14 cellular contexts compared by ENCODE assay signal in genomic region chr2:217938038-217938437, GRCh38.
A peak's percentile ranks its signal among the peaks of the same experiment; 100 is the strongest.
DNase-seq lines count a peak whose midpoint lies in the region; ATAC-seq and TF ChIP-seq lines count a peak whose summit lies in the region.
"Had no signal": no experiment of that assay in that cellular context is flagged by ENCODE, and none has a peak within 500 bp of the region (broad histone marks: within the 10 kb centered on the region; RNA-seq: fewer than 3 reads in every experiment).

No MANE protein-coding gene starts in this region.

- TF ChIP-seq CTCF in RWPE2 (IDR thresholded peaks at IDR 0.05; ENCODE audit: poor library complexity, severe bottlenecking) (no peak), heart right ventricle (IDR thresholded peaks at IDR 0.05) (no peak), nephron (IDR thresholded peaks at IDR 0.05; ENCODE audit: unreplicated experiment in 3 of 3) (no peak)

- POLR2A ChIA-PET in naive thymus-derived CD4-positive, alpha-beta T cell (lab: Charles Lee), result no interaction called here

- intact Hi-C loops in heart right ventricle (cut with DNase I) (loop anchor here in 6 of 10 donors (2.0 to 10.0 kb wide), 3 partner anchors 35 to 53 kb away; no protein-coding TSS in a partner anchor), head of caudate nucleus (cut with DNase I) (no loop called here)
- intact Hi-C loops in naive thymus-derived CD4-positive, alpha-beta T cell (cut with micrococcal nuclease), result no loop called here

- CTCF ChIA-PET in naive thymus-derived CD4-positive, alpha-beta T cell (lab: Charles Lee), result interaction anchor here (0.5 to 0.6 kb wide), 2 partner anchors 20 to 164 kb away, joined by 3 read pairs; no protein-coding TSS in a partner anchor

- peak overlapping the region; percentile 96 for H3K27ac ChIP-seq in RWPE2 (ENCODE audit: poor library complexity, severe bottlenecking)
- H3K27ac ChIP-seq in heart right ventricle, result peak overlapping the region; percentile 84 to 99 (median 96)
- H3K27ac ChIP-seq in stomach smooth muscle (ENCODE audit: low read length), result peak overlapping the region; percentile 99
- H3K27ac ChIP-seq in naive thymus-derived CD4-positive, alpha-beta T cell (ENCODE audit: low read depth, low read length), result no peak overlapping the region
- no peak overlapping the region for H3K27ac ChIP-seq in SJCRH30

- peak overlapping the region; percentile 76 to 98 for H3K9ac ChIP-seq in stomach smooth muscle (ENCODE audit: low read length in 2 of 2)

- H3K27me3 ChIP-seq in RWPE2 (ENCODE audit: insufficient read depth, poor library complexity, severe bottlenecking) (no peaks in the 10 kb centered on the region), heart right ventricle (no peaks in the 10 kb centered on the region), stomach smooth muscle (ENCODE audit: control insufficient read depth in 1 of 2, insufficient read depth in 2 of 2, low read length in 2 of 2) (no peaks in the 10 kb centered on the region), SJCRH30 (no peaks in the 10 kb centered on the region)
- H3K27me3 ChIP-seq in naive thymus-derived CD4-positive, alpha-beta T cell (ENCODE audit: control insufficient read depth in 2 of 2, insufficient read depth in 2 of 2, low read length in 2 of 2), result no peaks in the 10 kb centered on the region
- H3K27me3 ChIP-seq: BE2C had no signal

- H3K4me1 ChIP-seq in RWPE2 (ENCODE audit: insufficient read depth, poor library complexity, severe bottlenecking) (peaks cover 31% of the 10 kb centered on the region), heart right ventricle (peaks cover 68 to 95% (median 92%) of the 10 kb centered on the region in 9 donors), stomach smooth muscle (ENCODE audit: control insufficient read depth, insufficient read depth, low read length) (peaks cover 97% of the 10 kb centered on the region), SJCRH30 (no peaks in the 10 kb centered on the region; the same call in 1 of the 2 replicates)
- H3K4me1 ChIP-seq in naive thymus-derived CD4-positive, alpha-beta T cell (ENCODE audit: control insufficient read depth in 2 of 2, insufficient read depth in 2 of 2, low read length in 2 of 2), result no peaks in the 10 kb centered on the region

- H3K4me1 Mint-ChIP-seq in nephron, result peaks cover 73% of the 10 kb centered on the region
- peaks cover 0 to 19% (median 0%) of the 10 kb centered on the region in 7 donors for H3K4me1 Mint-ChIP-seq in naive thymus-derived CD4-positive, alpha-beta T cell
- H3K4me1 Mint-ChIP-seq in activated T-cell treated with anti-CD3 and anti-CD28 coated beads, Interleukin-2, amount 50 U/mL, for 24 hours (ENCODE audit: low read depth), result no peaks in the 10 kb centered on the region
- H3K4me1 Mint-ChIP-seq: activated naive CD8-positive, alpha-beta T cell treated with anti-CD3 and anti-CD28 coated beads for 36 hours had no signal

- no peaks in the 10 kb centered on the region for H3K9me3 Mint-ChIP-seq in nephron
- H3K9me3 Mint-ChIP-seq in naive thymus-derived CD4-positive, alpha-beta T cell, result no peaks in the 10 kb centered on the region
- H3K9me3 Mint-ChIP-seq in activated T-cell treated with anti-CD3 and anti-CD28 coated beads, Interleukin-2, amount 50 U/mL, for 24 hours, result no peaks in the 10 kb centered on the region
- H3K9me3 Mint-ChIP-seq: activated naive CD8-positive, alpha-beta T cell treated with anti-CD3 and anti-CD28 coated beads for 36 hours had no signal

- no peaks in the 10 kb centered on the region for H3K9me3 ChIP-seq in RWPE2 (ENCODE audit: severe bottlenecking)
- H3K9me3 ChIP-seq in heart right ventricle, result no peaks in the 10 kb centered on the region
- H3K9me3 ChIP-seq in stomach smooth muscle (ENCODE audit: control insufficient read depth in 2 of 2, low read length in 2 of 2), result no peaks in the 10 kb centered on the region
- no peaks in the 10 kb centered on the region for H3K9me3 ChIP-seq in naive thymus-derived CD4-positive, alpha-beta T cell (ENCODE audit: control insufficient read depth in 2 of 3, low read length in 3 of 3)
- H3K9me3 ChIP-seq in SJCRH30 (replicated peaks), result no peaks in the 10 kb centered on the region
- H3K9me3 ChIP-seq: BE2C had no signal

- no peaks in the 10 kb centered on the region for H3K36me3 ChIP-seq in RWPE2 (ENCODE audit: low read depth)
- H3K36me3 ChIP-seq in heart right ventricle, result peaks cover 0 to 16% (median 0%) of the 10 kb centered on the region in 9 donors
- H3K36me3 ChIP-seq in stomach smooth muscle (ENCODE audit: control insufficient read depth in 2 of 2, insufficient read depth in 2 of 2, low read length in 2 of 2), result peaks cover 3 to 9% of the 10 kb centered on the region in 2 donors
- no peaks in the 10 kb centered on the region for H3K36me3 ChIP-seq in naive thymus-derived CD4-positive, alpha-beta T cell (ENCODE audit: control insufficient read depth in 2 of 3, insufficient read depth in 3 of 3, low read length in 3 of 3)
- H3K36me3 ChIP-seq in SJCRH30, result no peaks in the 10 kb centered on the region
- H3K36me3 ChIP-seq: BE2C had no signal

- DNase-seq in RWPE2 (ENCODE audit: low spot score) (no peak), heart right ventricle (peak in 1 of 2 donors; percentile 69), head of caudate nucleus (no peak), SJCRH30 (no peak)
- DNase-seq in naive thymus-derived CD4-positive, alpha-beta T cell, result no peak
- DNase-seq in activated T-cell treated with anti-CD3 and anti-CD28 coated beads, Interleukin-2, amount 50 U/mL, for 24 hours, result no peak
- DNase-seq: activated CD4-positive, CD25-positive, alpha-beta regulatory T cell; activated naive CD8-positive, alpha-beta T cell treated with anti-CD3 and anti-CD28 coated beads for 36 hours; BE2C; NCI-H2227 treated with DMSO at 0.1 percent for 48 hours; stimulated activated CD8-positive, alpha-beta memory T cell treated with anti-CD3 and anti-CD28 coated beads, Interleukin-4, amount 100 ng/mL, for 48 hours; T-helper 1 cell had no signal

- no peak overlapping the region for H3K4me3 ChIP-seq in RWPE2 (ENCODE audit: severe bottlenecking)
- H3K4me3 ChIP-seq in heart right ventricle, result peak overlapping the region in 9 of 10 donors; percentile 18 to 98 (median 77)
- peak overlapping the region; percentile 39 to 99 for H3K4me3 ChIP-seq in stomach smooth muscle (ENCODE audit: low read length in 2 of 2)
- H3K4me3 ChIP-seq in naive thymus-derived CD4-positive, alpha-beta T cell (ENCODE audit: low read length), result no peak overlapping the region
- no peak overlapping the region for H3K4me3 ChIP-seq in SJCRH30

- H3K27me3 Mint-ChIP-seq in nephron (ENCODE audit: low read depth), result no peaks in the 10 kb centered on the region
- H3K27me3 Mint-ChIP-seq in naive thymus-derived CD4-positive, alpha-beta T cell, result peaks cover 17 to 29% (median 28%) of the 10 kb centered on the region in 5 donors
- H3K27me3 Mint-ChIP-seq in activated T-cell treated with anti-CD3 and anti-CD28 coated beads, Interleukin-2, amount 50 U/mL, for 24 hours, result peaks cover 27% of the 10 kb centered on the region

- ATAC-seq in RWPE2 (ENCODE audit: low read depth), result no peak
- peak in 6 of 8 donors; percentile 0 to 22 (median 4) for ATAC-seq in heart right ventricle
- ATAC-seq in naive thymus-derived CD4-positive, alpha-beta T cell, result no peak

- WGBS in heart right ventricle, 2 donors, result 29 to 35% methylated on average over 6 of the region's 6 CpGs

- H3K4me3 Mint-ChIP-seq in nephron, result no peak overlapping the region
- no peak overlapping the region for H3K4me3 Mint-ChIP-seq in naive thymus-derived CD4-positive, alpha-beta T cell
- no peak overlapping the region for H3K4me3 Mint-ChIP-seq in activated T-cell treated with anti-CD3 and anti-CD28 coated beads, Interleukin-2, amount 50 U/mL, for 24 hours
- H3K4me3 Mint-ChIP-seq: activated naive CD8-positive, alpha-beta T cell treated with anti-CD3 and anti-CD28 coated beads for 36 hours had no signal

- H3K36me3 Mint-ChIP-seq in nephron (ENCODE audit: low read depth), result peaks cover 4% of the 10 kb centered on the region
- no peaks in the 10 kb centered on the region for H3K36me3 Mint-ChIP-seq in naive thymus-derived CD4-positive, alpha-beta T cell
- no peaks in the 10 kb centered on the region for H3K36me3 Mint-ChIP-seq in activated T-cell treated with anti-CD3 and anti-CD28 coated beads, Interleukin-2, amount 50 U/mL, for 24 hours (ENCODE audit: low read depth)
- H3K36me3 Mint-ChIP-seq: activated naive CD8-positive, alpha-beta T cell treated with anti-CD3 and anti-CD28 coated beads for 36 hours had no signal

- H3K27ac Mint-ChIP-seq in nephron, result peak overlapping the region in 2 of 3 experiments; percentile 39 to 93
- no peak overlapping the region for H3K27ac Mint-ChIP-seq in naive thymus-derived CD4-positive, alpha-beta T cell
- H3K27ac Mint-ChIP-seq in activated T-cell treated with anti-CD3 and anti-CD28 coated beads, Interleukin-2, amount 50 U/mL, for 24 hours, result no peak overlapping the region
- H3K27ac Mint-ChIP-seq: activated naive CD8-positive, alpha-beta T cell treated with anti-CD3 and anti-CD28 coated beads for 36 hours had no signal

Comparison
In these comparisons a context has a peak if more than half of its experiments do, and no peak if none do; other contexts are left out.
1. ATAC-seq: peak in heart right ventricle (6 of 8); none in RWPE2 (single experiment) and naive thymus-derived CD4-positive, alpha-beta T cell (single experiment).
2. H3K27ac ChIP-seq: peak in RWPE2 (single experiment), heart right ventricle (10 of 10) and stomach smooth muscle (single experiment); none in naive thymus-derived CD4-positive, alpha-beta T cell (single experiment) and SJCRH30 (single experiment).
3. H3K4me3 ChIP-seq: peak in heart right ventricle (9 of 10) and stomach smooth muscle (2 of 2); none in RWPE2 (single experiment), naive thymus-derived CD4-positive, alpha-beta T cell (single experiment) and SJCRH30 (single experiment).
4. H3K27ac Mint-ChIP-seq: peak in nephron (2 of 3); none in naive thymus-derived CD4-positive, alpha-beta T cell (0 of 9) and activated T-cell treated with anti-CD3 and anti-CD28 coated beads, Interleukin-2, amount 50 U/mL, for 24 hours (single experiment).
5. intact Hi-C loops: an anchor here in heart right ventricle (2.0 to 10.0 kb wide); none called in naive thymus-derived CD4-positive, alpha-beta T cell and head of caudate nucleus.